ENCODE assay signal across 1 cellular context in genomic region chr15:75367913-75368688, GRCh38.
A peak's percentile ranks its signal among the peaks of the same experiment; 100 is the strongest.
TF ChIP-seq lines count a peak whose summit lies in the region.

Gene MAN2C1, minus strand, starts transcription at chr15:75368607. Its CDS starts 24 bp downstream, at chr15:75368583.

TF ChIP-seq in HEK293, 187 proteins besides CTCF, POLR2A, EP300 and RAD21 (continued from another document and continues in another):
- TF ChIP-seq ZBTB44 (tag by site-specific recombination; IDR thresholded peaks at IDR 0.05): peak; percentile 70; the same call in 1 of the 2 replicates
- peak; percentile 96 for TF ChIP-seq KLF8 (tag by site-specific recombination; IDR thresholded peaks at IDR 0.05)
- peak; percentile 26; the same call in 1 of the 2 replicates for TF ChIP-seq ZNF366 (tag by site-specific recombination; conservative IDR thresholded peaks at IDR 0.05)
- TF ChIP-seq ATF2 (tag by site-specific recombination; IDR thresholded peaks at IDR 0.05; ENCODE audit: low read depth): no peak
- TF ChIP-seq ZNF133 (tag by site-specific recombination; IDR thresholded peaks at IDR 0.05): no peak
- TF ChIP-seq ZBTB8A (tag by site-specific recombination; IDR thresholded peaks at IDR 0.05): peak; percentile 76
- TF ChIP-seq MYNN (tag by site-specific recombination; IDR thresholded peaks at IDR 0.05; ENCODE audit: borderline replicate concordance): no peak
- TF ChIP-seq PRDM10 (tag by site-specific recombination; IDR thresholded peaks at IDR 0.05): peak; percentile 97
- no peak for TF ChIP-seq ZNF416 (tag by site-specific recombination; IDR thresholded peaks at IDR 0.05)
- TF ChIP-seq BCL11A (tag by site-specific recombination; IDR thresholded peaks at IDR 0.05; ENCODE audit: low read depth): peak; percentile 86; the same call in 1 of the 2 replicates
- peak; percentile 99 for TF ChIP-seq PATZ1 (tag by site-specific recombination; IDR thresholded peaks at IDR 0.05)
- TF ChIP-seq ZBTB11 (tag by site-specific recombination; conservative IDR thresholded peaks at IDR 0.05; ENCODE audit: low read depth): peak; percentile 100
- TF ChIP-seq ZXDB (tag by site-specific recombination; IDR thresholded peaks at IDR 0.05): peak; percentile 99
- 0 out of 2 replicates have a peak, but pooled peaks have one; percentile 46 for TF ChIP-seq ZNF513 (tag by site-specific recombination; IDR thresholded peaks at IDR 0.05)
- no peak for TF ChIP-seq ZNF280C (tag by site-specific recombination; IDR thresholded peaks at IDR 0.05)
- TF ChIP-seq WT1 (tag by site-specific recombination; IDR thresholded peaks at IDR 0.05): peak; percentile 72
- no peak; the same call in 1 of the 2 replicates for TF ChIP-seq ZNF488 (tag by site-specific recombination; IDR thresholded peaks at IDR 0.05)
- peak; percentile 80 for TF ChIP-seq ZNF843 (tag by site-specific recombination; IDR thresholded peaks at IDR 0.05)
- peak; percentile 98 for TF ChIP-seq ZNF580 (tag by site-specific recombination; IDR thresholded peaks at IDR 0.05)
- TF ChIP-seq PRDM1 (tag by site-specific recombination; IDR thresholded peaks at IDR 0.05): no peak
- no peak for TF ChIP-seq ZNF114 (tag by site-specific recombination; IDR thresholded peaks at IDR 0.05)
- no peak for TF ChIP-seq ZNF175 (tag by site-specific recombination; IDR thresholded peaks at IDR 0.05)
- TF ChIP-seq AEBP2 (tag by site-specific recombination; IDR thresholded peaks at IDR 0.05; ENCODE audit: borderline replicate concordance): peak; percentile 25; the same call in 1 of the 2 replicates
- peak; percentile 82; the same call in 1 of the 2 replicates for TF ChIP-seq ZNF785 (tag by site-specific recombination; IDR thresholded peaks at IDR 0.05)
- peak; percentile 100 for TF ChIP-seq ZNF561 (tag by site-specific recombination; IDR thresholded peaks at IDR 0.05; ENCODE audit: borderline replicate concordance)
- TF ChIP-seq YY1 (tag by site-specific recombination; IDR thresholded peaks at IDR 0.05): peak; percentile 98
- TF ChIP-seq ZNF701 (tag by site-specific recombination; IDR thresholded peaks at IDR 0.05): no peak
- TF ChIP-seq ZNF37A (tag by site-specific recombination; IDR thresholded peaks at IDR 0.05): no peak
- TF ChIP-seq GLI4 (tag by site-specific recombination; IDR thresholded peaks at IDR 0.05): peak; percentile 99
- peak; percentile 98 for TF ChIP-seq ZNF324 (tag by site-specific recombination; IDR thresholded peaks at IDR 0.05)
- no peak for TF ChIP-seq ZNF354C (tag by site-specific recombination; IDR thresholded peaks at IDR 0.05; ENCODE audit: borderline replicate concordance, low read depth)
- TF ChIP-seq ZNF19 (tag by site-specific recombination; IDR thresholded peaks at IDR 0.05; ENCODE audit: low read depth): no peak
- peak; percentile 98 for TF ChIP-seq YY2 (tag by site-specific recombination; IDR thresholded peaks at IDR 0.05)
- no peak for TF ChIP-seq ZNF555 (tag by site-specific recombination; conservative IDR thresholded peaks at IDR 0.05)
- no peak for TF ChIP-seq HOXA7 (CRISPR knock-in tag; IDR thresholded peaks at IDR 0.05; ENCODE audit: borderline replicate concordance)
- TF ChIP-seq GLI2 (tag by site-specific recombination; IDR thresholded peaks at IDR 0.05; ENCODE audit: borderline replicate concordance, low read depth): no peak
- no peak for TF ChIP-seq ZNF292 (tag by site-specific recombination; IDR thresholded peaks at IDR 0.05; ENCODE audit: borderline replicate concordance, low read depth)
- peak; percentile 59; the same call in 1 of the 2 replicates for TF ChIP-seq ZNF449 (tag by site-specific recombination; IDR thresholded peaks at IDR 0.05)
